In the genomic region with DNA sequence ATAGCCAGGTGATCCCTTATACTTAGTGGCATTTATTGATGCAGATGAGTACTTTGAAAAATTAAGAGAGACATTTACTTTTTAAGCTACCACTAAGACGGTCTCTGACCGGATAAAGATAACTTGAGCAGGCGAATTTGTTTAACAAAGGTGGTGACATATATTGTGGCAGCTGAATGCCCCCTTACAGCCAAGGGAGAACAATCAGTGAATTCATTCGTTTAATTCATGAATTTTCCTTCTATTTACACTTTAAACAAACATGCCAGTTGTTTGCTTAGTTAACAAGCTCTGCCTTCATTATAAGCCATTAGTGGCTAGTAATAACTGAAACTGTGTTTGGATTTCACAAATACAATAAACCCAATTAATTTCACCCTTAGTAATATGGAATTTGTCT, we compare ENCODE assay signal across 12 cellular contexts.
DNase-seq lines count a peak whose midpoint lies in the region; ATAC-seq and TF ChIP-seq lines count a peak whose summit lies in the region.
"Had no signal": no experiment of that assay in that cellular context is flagged by ENCODE, and none has a peak within 500 bp of the region (broad histone marks: within the 10 kb centered on the region; RNA-seq: fewer than 3 reads in every experiment).

No MANE protein-coding gene starts in this region.

- intact Hi-C loops in ascending aorta (cut with DNase I) = no loop called here
- intact Hi-C loops in lower lobe of right lung (cut with DNase I) = no loop called here
- intact Hi-C loops in CD8-positive, alpha-beta T cell (cut with DNase I, micrococcal nuclease) = no loop called here

- H3K27me3 ChIP-seq in ascending aorta (no peaks in the 10 kb centered on the region), lower lobe of right lung (ENCODE audit: low read depth) (no peaks in the 10 kb centered on the region)
- H3K27me3 ChIP-seq in CD8-positive, alpha-beta T cell (ENCODE audit: insufficient read depth, low read length) = no peaks in the 10 kb centered on the region

- H3K27ac ChIP-seq in ascending aorta (peak overlapping the region; percentile 70 to 76), lower lobe of right lung (peak overlapping the region; percentile 18)
- no peak overlapping the region for H3K27ac ChIP-seq in CD8-positive, alpha-beta T cell (ENCODE audit: low read depth, low read length)

- H3K27ac Mint-ChIP-seq in type B pancreatic cell = peak overlapping the region; percentile 91
- no peak overlapping the region for H3K27ac Mint-ChIP-seq in CD8-positive, alpha-beta T cell
- H3K27ac Mint-ChIP-seq: activated naive CD8-positive, alpha-beta T cell treated with anti-CD3 and anti-CD28 coated beads, Interleukin-2, amount 10 ng/mL, durations not matched to agents 7 days and 5 days had no signal

- H3K4me3 Mint-ChIP-seq in type B pancreatic cell = peak overlapping the region; percentile 59
- H3K4me3 Mint-ChIP-seq in CD8-positive, alpha-beta T cell = no peak overlapping the region
- H3K4me3 Mint-ChIP-seq: activated naive CD8-positive, alpha-beta T cell treated with anti-CD3 and anti-CD28 coated beads, Interleukin-2, amount 10 ng/mL, durations not matched to agents 7 days and 5 days; naive thymus-derived CD8-positive, alpha-beta T cell had no signal

- no peak for ATAC-seq in lower lobe of right lung
- no peak for ATAC-seq in CD8-positive, alpha-beta T cell
- ATAC-seq: naive thymus-derived CD8-positive, alpha-beta T cell had no signal

- H3K4me1 ChIP-seq in ascending aorta (peaks cover 3 to 28% of the 10 kb centered on the region in 2 donors), lower lobe of right lung (peaks cover 15% of the 10 kb centered on the region)
- H3K4me1 ChIP-seq in CD8-positive, alpha-beta T cell (ENCODE audit: insufficient read depth, low read length) = no peaks in the 10 kb centered on the region

- no peaks in the 10 kb centered on the region for H3K27me3 Mint-ChIP-seq in type B pancreatic cell
- no peaks in the 10 kb centered on the region for H3K27me3 Mint-ChIP-seq in CD8-positive, alpha-beta T cell (ENCODE audit: low read depth)
- H3K27me3 Mint-ChIP-seq: activated naive CD8-positive, alpha-beta T cell treated with anti-CD3 and anti-CD28 coated beads, Interleukin-2, amount 10 ng/mL, durations not matched to agents 7 days and 5 days; naive thymus-derived CD8-positive, alpha-beta T cell had no signal

- H3K4me3 ChIP-seq in ascending aorta (no peak overlapping the region), lower lobe of right lung (no peak overlapping the region)
- H3K4me3 ChIP-seq in CD8-positive, alpha-beta T cell (ENCODE audit: low read depth, low read length) = no peak overlapping the region

- no peaks in the 10 kb centered on the region for H3K36me3 ChIP-seq in ascending aorta
- H3K36me3 ChIP-seq in lower lobe of right lung = no peaks in the 10 kb centered on the region
- no peaks in the 10 kb centered on the region for H3K36me3 ChIP-seq in CD8-positive, alpha-beta T cell (ENCODE audit: insufficient read depth, low read length)

- peaks cover 83% of the 10 kb centered on the region for H3K4me1 Mint-ChIP-seq in type B pancreatic cell (ENCODE audit: unreplicated experiment)
- H3K4me1 Mint-ChIP-seq in CD8-positive, alpha-beta T cell (ENCODE audit: low read depth) = peaks cover 3% of the 10 kb centered on the region

- CTCF ChIA-PET in CD8-positive, alpha-beta T cell (lab: Charles Lee) = no interaction called here

- no peaks in the 10 kb centered on the region for H3K9me3 Mint-ChIP-seq in type B pancreatic cell
- H3K9me3 Mint-ChIP-seq in CD8-positive, alpha-beta T cell = no peaks in the 10 kb centered on the region
- H3K9me3 Mint-ChIP-seq: activated naive CD8-positive, alpha-beta T cell treated with anti-CD3 and anti-CD28 coated beads, Interleukin-2, amount 10 ng/mL, durations not matched to agents 7 days and 5 days; naive thymus-derived CD8-positive, alpha-beta T cell had no signal

- H3K9me3 ChIP-seq in ascending aorta (no peaks in the 10 kb centered on the region), lower lobe of right lung (no peaks in the 10 kb centered on the region)
- H3K9me3 ChIP-seq in CD8-positive, alpha-beta T cell (ENCODE audit: low read length) = no peaks in the 10 kb centered on the region

- DNase-seq in NCI-H2029 (lab: John Stamatoyannopoulos, UW) (peak; percentile 20), NCI-H2029 treated with DMSO at 0.1 percent for 48 hours (lab: John Stamatoyannopoulos, UW) (no peak), ascending aorta (ENCODE audit: low spot score in 2 of 2) (no peak), lower lobe of right lung (no peak), type B pancreatic cell (ENCODE audit: extremely low spot score, unreplicated experiment) (no peak), cerebellum (ENCODE audit: low spot score) (no peak), NCI-H2171 (lab: John Stamatoyannopoulos, UW) (no peak)
- DNase-seq in CD8-positive, alpha-beta T cell = no peak
- DNase-seq: activated naive CD8-positive, alpha-beta T cell treated with anti-CD3 and anti-CD28 coated beads, Interleukin-2, amount 10 ng/mL, durations not matched to agents 7 days and 5 days; DND-41; naive thymus-derived CD8-positive, alpha-beta T cell; stimulated activated CD4-positive, alpha-beta T cell treated with anti-CD3 and anti-CD28 coated beads, Interleukin-15, amount 100 ng/mL, for 24 hours had no signal

- H3K36me3 Mint-ChIP-seq in type B pancreatic cell = no peaks in the 10 kb centered on the region
- no peaks in the 10 kb centered on the region for H3K36me3 Mint-ChIP-seq in CD8-positive, alpha-beta T cell
- H3K36me3 Mint-ChIP-seq: activated naive CD8-positive, alpha-beta T cell treated with anti-CD3 and anti-CD28 coated beads, Interleukin-2, amount 10 ng/mL, durations not matched to agents 7 days and 5 days; naive thymus-derived CD8-positive, alpha-beta T cell had no signal

- TF ChIP-seq CTCF in ascending aorta (IDR thresholded peaks at IDR 0.05) = no peak
- no peak for TF ChIP-seq CTCF in lower lobe of right lung (IDR thresholded peaks at IDR 0.05)
- TF ChIP-seq CTCF in type B pancreatic cell (conservative IDR thresholded peaks at IDR 0.05) = no peak
- TF ChIP-seq CTCF in CD8-positive, alpha-beta T cell (IDR thresholded peaks at IDR 0.05) = no peak

- POLR2A ChIA-PET in CD8-positive, alpha-beta T cell (lab: Charles Lee) = no interaction called here
